Comparison of ENCODE assay signal across 8 cellular contexts in the genomic region with DNA sequence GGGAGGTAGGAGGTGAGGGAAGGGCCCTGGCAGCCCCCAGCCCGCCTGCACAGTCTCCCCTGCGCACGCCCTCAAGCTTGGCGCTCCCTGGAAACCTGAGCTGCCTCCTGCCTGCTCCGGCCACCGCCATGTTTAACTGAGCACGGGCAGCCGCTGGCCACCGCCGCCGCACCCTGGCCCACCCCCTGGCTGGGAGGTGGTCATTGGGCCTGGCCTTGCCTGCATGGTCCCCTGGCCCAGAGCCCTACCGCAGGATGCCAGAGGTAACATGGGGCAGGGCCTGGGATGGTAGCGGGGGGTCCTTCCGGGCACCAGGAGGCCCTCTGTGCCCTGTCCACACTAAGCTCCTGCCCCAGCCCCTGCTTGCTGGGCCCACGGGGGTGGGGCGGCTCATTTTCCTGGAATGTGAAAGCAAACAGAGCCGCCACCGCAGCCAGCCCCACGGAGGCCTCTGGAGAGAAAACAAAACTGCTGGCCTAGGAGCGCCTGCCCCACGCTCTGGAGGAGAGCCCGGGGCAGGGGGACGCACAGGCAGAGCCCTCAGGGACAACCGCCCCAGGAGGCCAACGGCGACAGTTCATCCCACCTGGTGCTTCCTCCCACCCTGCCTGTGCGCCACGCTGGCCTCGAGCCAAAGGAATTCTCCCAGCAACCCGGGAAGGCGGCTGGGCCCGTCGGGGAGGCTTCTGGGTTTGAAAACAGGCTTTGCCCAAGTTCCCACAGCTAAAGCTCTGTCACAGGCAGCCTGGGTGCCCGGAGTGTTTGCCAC. TPM values are rescaled to one million over a fixed set of nuclear protein-coding genes. Genes with fewer than 3 reads are reported as not detected.
DNase-seq lines count a peak whose midpoint lies in the region; ATAC-seq and TF ChIP-seq lines count a peak whose summit lies in the region.

No MANE protein-coding gene starts in this region.

- peak; percentile 4 for ATAC-seq in left colon
- no peak for ATAC-seq in HG03095 (IDR thresholded peaks at IDR 0.05; ENCODE audit: unreplicated experiment)
- ATAC-seq in HG02642 (IDR thresholded peaks at IDR 0.05; ENCODE audit: poor library complexity, unreplicated experiment), result no peak
- no peak for ATAC-seq in HG03159 (IDR thresholded peaks at IDR 0.05; ENCODE audit: unreplicated experiment)

- H3K27me3 ChIP-seq in thyroid gland, result no peaks in the 10 kb centered on the region

- peak overlapping the region; percentile 78 to 81 (median 78) for H3K27ac ChIP-seq in thyroid gland

- peaks cover 18 to 64% of the 10 kb centered on the region in 2 donors for H3K4me1 ChIP-seq in thyroid gland

- no peaks in the 10 kb centered on the region for H3K9me3 ChIP-seq in thyroid gland

- peaks cover 0 to 8% of the 10 kb centered on the region in 2 donors for H3K36me3 ChIP-seq in thyroid gland

- H3K4me3 ChIP-seq in thyroid gland (replicated peaks in 1 of 3), result peak overlapping the region in 1 of 3 donors; percentile 8

- intact Hi-C loops in left colon (cut with DNase I, micrococcal nuclease), result no loop called here
- intact Hi-C loops in thyroid gland (cut with DNase I), result no loop called here

- DNase-seq in NCI-H187 (lab: John Stamatoyannopoulos, UW) (peak; percentile 30 to 43), NCI-H187 treated with DMSO at 0.1 percent for 48 hours (lab: John Stamatoyannopoulos, UW) (no peak), amniotic stem cell (lab: John Stamatoyannopoulos, UW) (peak; percentile 80), left colon (peak in 1 of 2 donors; percentile 62), thyroid gland (peak; percentile 54 to 67)

- TF ChIP-seq POLR2A in thyroid gland (IDR thresholded peaks at IDR 0.05), result no peak

- 33 to 50% methylated on average over 3 to 25 of the region's 34 CpGs for WGBS in thyroid gland, 2 donors

- TF ChIP-seq CTCF in thyroid gland (IDR thresholded peaks at IDR 0.05), result no peak

RNA-seq across cellular contexts. Expression of gene NHERF2, which starts 8.9 kb away (rescaled TPM):
- total RNA-seq in left colon (10 to 100 TPM; 69.3 to 73.7 TPM), thyroid gland (100 to 1,000 TPM in 1 of 4 donors, 10 to 100 TPM in 3; 73.8 to 146 (median 81.6) TPM)

RNA-seq across cellular contexts. Expression of gene NTHL1, which starts 12.0 kb away (rescaled TPM):
- total RNA-seq in left colon, result 10 to 100 TPM; 27.3 to 29.5 TPM
- 10 to 100 TPM in 3 of 4 donors, 1 to 10 TPM in 1; 6.1 to 38.7 (median 25.0) TPM for total RNA-seq in thyroid gland

RNA-seq across cellular contexts. Expression of gene TSC2, which starts 12.2 kb away (rescaled TPM):
- 100 to 1,000 TPM; 115 to 118 TPM for total RNA-seq in left colon
- total RNA-seq in thyroid gland, result 100 to 1,000 TPM; 101 to 148 (median 109) TPM

RNA-seq across cellular contexts. Expression of gene NPW, which starts 16.0 kb away (rescaled TPM):
- total RNA-seq in left colon, result 1 to 10 TPM; 1.9 to 2.5 TPM
- under 1 TPM in 2 of 4 donors, not detected in 2; 0.54 to 0.63 TPM for total RNA-seq in thyroid gland

RNA-seq across cellular contexts. Expression of gene ZNF598, which starts 26.0 kb away (rescaled TPM):
- total RNA-seq in left colon, result 10 to 100 TPM; 45.8 to 52.8 TPM
- total RNA-seq in thyroid gland, result 10 to 100 TPM; 19.0 to 38.4 (median 27.4) TPM
